In the genomic region with DNA sequence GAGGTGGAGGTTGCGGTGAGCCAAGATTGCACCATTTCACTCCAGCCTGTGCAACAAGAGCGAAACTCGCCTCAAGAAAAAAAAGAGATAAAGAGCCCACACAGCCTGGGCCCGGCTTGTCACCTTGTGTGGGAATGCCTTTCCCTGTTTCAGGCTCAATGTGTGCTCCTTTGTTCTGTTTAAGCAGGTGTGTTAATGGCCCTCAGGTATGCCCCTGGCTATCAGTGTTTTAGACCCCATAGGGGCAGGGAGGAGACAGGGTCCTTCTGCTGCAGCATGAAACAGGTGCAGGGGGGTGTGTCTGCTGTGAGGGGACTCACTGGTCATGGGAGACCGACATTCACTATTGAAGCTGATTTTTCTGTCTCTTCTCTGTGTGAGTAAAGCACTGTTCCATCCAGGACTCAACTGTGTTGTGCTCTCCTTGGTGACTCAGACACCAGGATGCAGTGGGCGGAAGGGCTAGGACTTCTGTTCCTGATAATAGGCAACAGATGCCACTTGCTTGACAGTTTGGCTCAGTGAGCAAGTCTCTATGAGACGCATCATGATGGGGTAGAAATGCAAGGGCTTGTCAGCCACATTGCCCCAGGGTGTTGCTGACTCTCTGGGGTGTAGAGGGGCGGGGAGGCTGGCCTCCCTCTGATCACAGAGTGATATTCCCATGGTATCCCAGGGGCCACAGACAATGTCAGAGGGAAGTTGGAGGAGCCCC, we compare ENCODE assay signal across 16 cellular contexts. TPM values are rescaled to one million over a fixed set of nuclear protein-coding genes. Genes with fewer than 3 reads are reported as not detected.
DNase-seq lines count a peak whose midpoint lies in the region; ATAC-seq, FAIRE-seq and TF ChIP-seq lines count a peak whose summit lies in the region.
"Had no signal": no experiment of that assay in that cellular context is flagged by ENCODE, and none has a peak within 500 bp of the region (broad histone marks: within the 10 kb centered on the region; RNA-seq: fewer than 3 reads in every experiment).

No MANE protein-coding gene starts in this region.

- no peaks in the 10 kb centered on the region for H3K4me1 ChIP-seq in IMR-90 (ENCODE audit: control insufficient read depth, insufficient read depth, low read length)
- peaks cover 9% of the 10 kb centered on the region for H3K4me1 ChIP-seq in astrocyte (ENCODE audit: insufficient read depth, low read length)
- H3K4me1 ChIP-seq in Karpas-422 (ENCODE audit: low read length), result peaks cover under 1% of the 10 kb centered on the region; the same call in 1 of the 2 replicates
- H3K4me1 ChIP-seq: thyroid gland had no signal

- H2BK5ac ChIP-seq in IMR-90 (ENCODE audit: low read depth, low read length, poor library complexity, severe bottlenecking), result no peak overlapping the region

- peak; percentile 75 for ATAC-seq in IMR-90 (ENCODE audit: low read depth)
- no peak for ATAC-seq in T-helper 17 cell
- ATAC-seq in HG03521 (IDR thresholded peaks at IDR 0.05; ENCODE audit: unreplicated experiment), result no peak

- peaks cover 3% of the 10 kb centered on the region; the same call in 1 of the 2 replicates for H3K27me3 ChIP-seq in IMR-90 (ENCODE audit: control insufficient read depth, insufficient read depth, low read length)
- no peaks in the 10 kb centered on the region for H3K27me3 ChIP-seq in astrocyte (ENCODE audit: insufficient read depth, low read length)
- no peaks in the 10 kb centered on the region for H3K27me3 ChIP-seq in Karpas-422 (ENCODE audit: low read length)
- H3K27me3 ChIP-seq: thyroid gland had no signal

- BruUV-seq in IMR-90 (replicated peaks; lab: Mats Ljungman, UMichigan), result no TSS peak

- no peaks in the 10 kb centered on the region for H3K79me2 ChIP-seq in astrocyte (ENCODE audit: insufficient read depth, low read length)
- no peaks in the 10 kb centered on the region for H3K79me2 ChIP-seq in Karpas-422 (ENCODE audit: low read length)

- H4K8ac ChIP-seq in IMR-90 (ENCODE audit: low read depth in 2 of 2, low read length in 2 of 2), result no peak overlapping the region

- WGBS in IMR-90 (ENCODE audit: extremely low coverage in 2 of 2, insufficient read length in 1 of 2), 2 experiments, result 86% methylated on average over 4 of the region's 8 CpGs; no CpG with 5 or more reads in 1 of the 2 experiments

- no peaks in the 10 kb centered on the region for H3K36me3 Mint-ChIP-seq in astrocyte (ENCODE audit: low read depth, unreplicated experiment)
- H3K36me3 Mint-ChIP-seq in T-helper 17 cell (ENCODE audit: low read depth), result no peaks in the 10 kb centered on the region
- H3K36me3 Mint-ChIP-seq: CD4-positive, alpha-beta memory T cell had no signal

- intact Hi-C loops in IMR-90 (cut with micrococcal nuclease), result no loop called here

- H3K4me2 ChIP-seq in IMR-90 (ENCODE audit: low read depth, low read length) (no peak overlapping the region), astrocyte (ENCODE audit: low read length) (peak overlapping the region; percentile 21), Karpas-422 (ENCODE audit: low read depth, low read length, poor library complexity, severe bottlenecking) (no peak overlapping the region)

- TF ChIP-seq POLR2A in IMR-90 (IDR thresholded peaks at IDR 0.05; ENCODE audit: low read depth, low read length), result no peak

- no peak for TF ChIP-seq CTCF in IMR-90 (conservative IDR thresholded peaks at IDR 0.05; ENCODE audit: low read depth, low read length)
- TF ChIP-seq CTCF in astrocyte (IDR thresholded peaks at IDR 0.05; ENCODE audit: insufficient read depth, low read depth, low read length), result no peak

- no peak overlapping the region for H4K5ac ChIP-seq in IMR-90 (ENCODE audit: low read depth, low read length)

- H2BK20ac ChIP-seq in IMR-90 (ENCODE audit: low read depth, low read length), result no peak overlapping the region

- no peaks in the 10 kb centered on the region for H3K9me2 ChIP-seq in Karpas-422 (replicated peaks; ENCODE audit: insufficient read depth, low read length)

- no peak overlapping the region for H2BK120ac ChIP-seq in IMR-90 (ENCODE audit: low read depth, low read length)

- H3K4ac ChIP-seq in IMR-90 (ENCODE audit: low read depth, low read length), result no peak overlapping the region

- H3K14ac ChIP-seq in IMR-90 (replicated peaks; ENCODE audit: low read depth, low read length), result no peak overlapping the region

- H3K4me3 Mint-ChIP-seq in astrocyte (ENCODE audit: unreplicated experiment) (no peak overlapping the region), T-helper 17 cell (no peak overlapping the region)
- H3K4me3 Mint-ChIP-seq: CD4-positive, alpha-beta memory T cell had no signal

- dilution Hi-C loops in IMR-90 (cut with HindIII; ENCODE audit: low sequenced_read_pairs, unreplicated experiment), result no loop called here

- H3K9me3 ChIP-seq in IMR-90 (ENCODE audit: control insufficient read depth, insufficient read depth, low read length), result no peaks in the 10 kb centered on the region
- H3K9me3 ChIP-seq in astrocyte (ENCODE audit: insufficient read depth, low read depth, low read length), result no peaks in the 10 kb centered on the region
- H3K9me3 ChIP-seq in T-helper 17 cell (ENCODE audit: control insufficient read depth, low read length, poor library complexity, severe bottlenecking), result no peaks in the 10 kb centered on the region
- no peaks in the 10 kb centered on the region for H3K9me3 ChIP-seq in Karpas-422 (ENCODE audit: low read length)
- H3K9me3 ChIP-seq: thyroid gland had no signal

- no peaks in the 10 kb centered on the region for H3K9me3 Mint-ChIP-seq in astrocyte (ENCODE audit: unreplicated experiment)
- H3K9me3 Mint-ChIP-seq: CD4-positive, alpha-beta memory T cell had no signal

- no peaks in the 10 kb centered on the region for H3K36me3 ChIP-seq in IMR-90 (ENCODE audit: control insufficient read depth, insufficient read depth, low read length)
- H3K36me3 ChIP-seq in astrocyte (ENCODE audit: insufficient read depth, low read length), result no peaks in the 10 kb centered on the region
- no peaks in the 10 kb centered on the region for H3K36me3 ChIP-seq in Karpas-422 (ENCODE audit: insufficient read depth, low read length)
- H3K36me3 ChIP-seq: thyroid gland had no signal

- H3K4me1 Mint-ChIP-seq in astrocyte (ENCODE audit: low read depth, unreplicated experiment), result peaks cover 8% of the 10 kb centered on the region
- no peaks in the 10 kb centered on the region for H3K4me1 Mint-ChIP-seq in T-helper 17 cell
- H3K4me1 Mint-ChIP-seq: CD4-positive, alpha-beta memory T cell had no signal

- no peak overlapping the region for H2BK15ac ChIP-seq in IMR-90 (ENCODE audit: low read depth, low read length)

- DNase-seq in Ammon's horn (ENCODE audit: low spot score) (peak; percentile 81), IMR-90 (peak; percentile 79), astrocyte (ENCODE audit: low read depth) (peak; percentile 57), islet precursor cell (peak; percentile 84), NCI-H748 treated with DMSO at 0.1 percent for 48 hours (lab: John Stamatoyannopoulos, UW) (no peak), T-helper 17 cell (no peak), Karpas-422 (no peak)
- DNase-seq: CD4-positive, alpha-beta memory T cell; cortex of kidney; glutamatergic neuron; NCI-H345; thyroid gland had no signal

- no peak for TF ChIP-seq RAD21 in IMR-90 (IDR thresholded peaks at IDR 0.05; ENCODE audit: low read length)

- H2AK9ac ChIP-seq in IMR-90 (replicated peaks; ENCODE audit: low read depth, low read length, poor library complexity), result no peak overlapping the region

- no peaks in the 10 kb centered on the region for H4K20me1 ChIP-seq in IMR-90 (ENCODE audit: insufficient read depth, low read length)
- H4K20me1 ChIP-seq in astrocyte (ENCODE audit: insufficient read depth, low read length), result no peaks in the 10 kb centered on the region
- H4K20me1 ChIP-seq in Karpas-422 (ENCODE audit: insufficient read depth, low read depth, low read length), result no peaks in the 10 kb centered on the region

- H3K23ac ChIP-seq in IMR-90 (ENCODE audit: low read depth, low read length), result no peak overlapping the region

- H3K27ac Mint-ChIP-seq in astrocyte (ENCODE audit: unreplicated experiment) (no peak overlapping the region), T-helper 17 cell (no peak overlapping the region)
- H3K27ac Mint-ChIP-seq: CD4-positive, alpha-beta memory T cell had no signal

- no peak overlapping the region for H3K4me3 ChIP-seq in IMR-90 (ENCODE audit: insufficient read depth, low read depth, low read length)
- no peak overlapping the region for H3K4me3 ChIP-seq in astrocyte (ENCODE audit: insufficient read depth, low read depth, low read length)
- no peak overlapping the region for H3K4me3 ChIP-seq in Karpas-422 (ENCODE audit: low read length)
- H3K4me3 ChIP-seq: lung, thyroid gland had no signal

- no peak overlapping the region for H2AK5ac ChIP-seq in IMR-90 (ENCODE audit: low read depth, low read length)

- H3K56ac ChIP-seq in IMR-90 (ENCODE audit: extremely low read depth, insufficient read depth, low read length), result no peak overlapping the region

- no peaks in the 10 kb centered on the region for H3K9me1 ChIP-seq in IMR-90 (ENCODE audit: insufficient read depth, low read length)

- H3K9ac ChIP-seq in IMR-90 (ENCODE audit: low read depth, low read length), result no peak overlapping the region
- no peak overlapping the region for H3K9ac ChIP-seq in astrocyte (ENCODE audit: low read length)
- no peak overlapping the region for H3K9ac ChIP-seq in Karpas-422 (ENCODE audit: low read length)

- in situ Hi-C loops in IMR-90 (cut with MboI; ENCODE audit: low sequenced_read_pairs), result no loop called here

- peak; percentile 41 for FAIRE-seq in astrocyte (lab: Jason Lieb, UNC)
- FAIRE-seq: H1 had no signal

- H2AFZ ChIP-seq in IMR-90 (replicated peaks; ENCODE audit: low read length, poor library complexity) (peak overlapping the region; percentile 32), astrocyte (ENCODE audit: low read depth, low read length) (peak overlapping the region; percentile 42), Karpas-422 (ENCODE audit: low read length) (no peak overlapping the region)

- H3K27ac ChIP-seq in IMR-90 (ENCODE audit: insufficient read depth, low read length) (no peak overlapping the region), astrocyte (ENCODE audit: low read depth, low read length) (no peak overlapping the region), Karpas-422 (ENCODE audit: low read length) (no peak overlapping the region)
- H3K27ac ChIP-seq: thyroid gland had no signal

- no peak overlapping the region for H4K91ac ChIP-seq in IMR-90 (ENCODE audit: insufficient read depth, low read depth, low read length)

- POLR2A ChIA-PET in IMR-90 (lab: Charles Lee; ENCODE audit: unreplicated experiment), result no interaction called here

- H3K27me3 Mint-ChIP-seq in astrocyte (ENCODE audit: low read depth, unreplicated experiment) (no peaks in the 10 kb centered on the region), T-helper 17 cell (peaks cover 4% of the 10 kb centered on the region)

- no peak overlapping the region for H3K18ac ChIP-seq in IMR-90 (ENCODE audit: low read depth, low read length)

- CTCF ChIA-PET in IMR-90 (lab: Yijun Ruan, JAX), result no interaction called here

- H3K79me1 ChIP-seq in IMR-90 (ENCODE audit: low read depth in 1 of 2, low read length in 2 of 2), result no peaks in the 10 kb centered on the region

RNA-seq across cellular contexts. Expression of a gene that starts 15.6 kb away (rescaled TPM):
- total RNA-seq in IMR-90 (2012; rRNA removed), result 91.6 and 93.0 TPM in 2 replicates
- polyA plus RNA-seq in IMR-90 (2012; rRNA removed), result 52.7 and 57.9 TPM in 2 replicates
- polyA plus RNA-seq in IMR-90 (2012; cell fraction: cytosol; rRNA removed), result 18.5 and 28.9 TPM in 2 replicates
- 7.1 and 26.9 TPM in 2 replicates for polyA plus RNA-seq in IMR-90 (2012; cell fraction: nucleus; rRNA removed; ENCODE audit: low replicate concordance)
- 163 and 176 TPM in 2 replicates for total RNA-seq in astrocyte
- 10 to 100 TPM; 49.6 to 63.5 TPM for total RNA-seq in T-helper 17 cell
- total RNA-seq in Karpas-422 (2014; rRNA removed; shearing (Covaris generic); ENCODE audit: low replicate concordance), result 141 and 146 TPM in 2 replicates

RNA-seq across cellular contexts. Expression of a gene that starts 46.4 kb away (rescaled TPM):
- not detected in 2 replicates for total RNA-seq in IMR-90 (2012; rRNA removed)
- not detected in 2 replicates for polyA plus RNA-seq in IMR-90 (2012; rRNA removed)
- not detected in 2 replicates for polyA plus RNA-seq in IMR-90 (2012; cell fraction: cytosol; rRNA removed)
- not detected in 2 replicates for polyA plus RNA-seq in IMR-90 (2012; cell fraction: nucleus; rRNA removed; ENCODE audit: low replicate concordance)
- not detected in 2 replicates for total RNA-seq in astrocyte
- not detected for total RNA-seq in T-helper 17 cell
- total RNA-seq in Karpas-422 (2014; rRNA removed; shearing (Covaris generic); ENCODE audit: low replicate concordance), result not detected in 2 replicates
- total RNA-seq: CD4-positive, alpha-beta memory T cell; H1; lung; pulmonary artery endothelial cell; thyroid gland had no signal
- polyA plus RNA-seq: CD4-positive, alpha-beta memory T cell; H1; lung had no signal

RNA-seq across cellular contexts. Expression of a gene that starts 49.5 kb away (rescaled TPM):
- total RNA-seq in IMR-90 (2012; rRNA removed) (10.4 and 10.8 TPM in 2 replicates), astrocyte (49.8 and 53.6 TPM in 2 replicates), T-helper 17 cell (10 to 100 TPM; 14.2 to 20.0 TPM)
- polyA plus RNA-seq in IMR-90 (2012; rRNA removed), result 28.4 and 31.1 TPM in 2 replicates
- polyA plus RNA-seq in IMR-90 (2012; cell fraction: cytosol; rRNA removed), result 33.7 and 35.6 TPM in 2 replicates
- polyA plus RNA-seq in IMR-90 (2012; cell fraction: nucleus; rRNA removed; ENCODE audit: low replicate concordance), result 11.3 and 26.4 TPM in 2 replicates
- total RNA-seq in Karpas-422 (2014; rRNA removed; shearing (Covaris generic); ENCODE audit: low replicate concordance), result 14.7 and 18.9 TPM in 2 replicates

RNA-seq across cellular contexts. Expression of a gene that starts 53.1 kb away (rescaled TPM):
- 7.2 and 9.3 TPM in 2 replicates for total RNA-seq in IMR-90 (2012; rRNA removed)
- polyA plus RNA-seq in IMR-90 (2012; rRNA removed), result 8.8 and 9.0 TPM in 2 replicates
- 4.7 and 6.7 TPM in 2 replicates for polyA plus RNA-seq in IMR-90 (2012; cell fraction: cytosol; rRNA removed)
- polyA plus RNA-seq in IMR-90 (2012; cell fraction: nucleus; rRNA removed; ENCODE audit: low replicate concordance), result 6.3 and 15.8 TPM in 2 replicates
- total RNA-seq in astrocyte, result 42.6 and 43.6 TPM in 2 replicates
- 10 to 100 TPM; 40.8 to 55.5 TPM for total RNA-seq in T-helper 17 cell
- 24.8 and 48.7 TPM in 2 replicates for total RNA-seq in Karpas-422 (2014; rRNA removed; shearing (Covaris generic); ENCODE audit: low replicate concordance)

Comparison
In these comparisons a context has a peak if more than half of its experiments do, and no peak if none do; other contexts are left out.
1. DNase-seq: peak in Ammon's horn (single experiment), IMR-90 (single experiment), astrocyte (single experiment) and islet precursor cell (single experiment); none in NCI-H748 treated with DMSO at 0.1 percent for 48 hours (single experiment), T-helper 17 cell (0 of 3) and Karpas-422 (single experiment).